ENCODE assay signal across 1 cellular context in genomic region chr6:143449082-143449481, GRCh38.
TF ChIP-seq lines count a peak whose summit lies in the region.

No MANE protein-coding gene starts in this region.

TF ChIP-seq in SK-N-SH treated with all-trans-retinoic acid at 6 μM for 48 hours, 23 proteins besides CTCF, POLR2A, EP300 and RAD21 (continued from another document):
- TF ChIP-seq CSRNP3 (CRISPR knock-in tag; IDR thresholded peaks at IDR 0.05), result no peak
- no peak for TF ChIP-seq ZNF70 (CRISPR knock-in tag; IDR thresholded peaks at IDR 0.05)
